Comparison of ENCODE assay signal across 1 cellular context in genomic region chr1:94199398-94199797, GRCh38.
TF ChIP-seq lines count a peak whose summit lies in the region.

No MANE protein-coding gene starts in this region.

TF ChIP-seq in endothelial cell of umbilical vein, 7 proteins besides CTCF, POLR2A, EP300 and RAD21:
- TF ChIP-seq GATA2 (IDR thresholded peaks at IDR 0.05; ENCODE audit: insufficient read depth, insufficient read length, low read depth, low read length) (no peak), POLR2AphosphoS5 (IDR thresholded peaks at IDR 0.05; ENCODE audit: insufficient read depth, low read depth, low read length) (no peak), EZH2 (IDR thresholded peaks at IDR 0.05; ENCODE audit: borderline replicate concordance, low read depth, low read length, severe bottlenecking) (no peak), JUN (IDR thresholded peaks at IDR 0.05; ENCODE audit: borderline replicate concordance, insufficient read depth, insufficient read length, low read depth) (no peak), FOS (IDR thresholded peaks at IDR 0.05; ENCODE audit: borderline replicate concordance, insufficient read depth, low read length) (no peak), MYC (IDR thresholded peaks at IDR 0.05; ENCODE audit: low read depth, low read length) (no peak)
- TF ChIP-seq, protein P1, sequence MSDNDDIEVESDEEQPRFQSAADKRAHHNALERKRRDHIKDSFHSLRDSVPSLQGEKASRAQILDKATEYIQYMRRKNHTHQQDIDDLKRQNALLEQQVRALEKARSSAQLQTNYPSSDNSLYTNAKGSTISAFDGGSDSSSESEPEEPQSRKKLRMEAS (IDR thresholded peaks at IDR 0.05; ENCODE audit: insufficient read depth, insufficient read length), result no peak
